ENCODE assay signal across 13 cellular contexts in the genomic region with DNA sequence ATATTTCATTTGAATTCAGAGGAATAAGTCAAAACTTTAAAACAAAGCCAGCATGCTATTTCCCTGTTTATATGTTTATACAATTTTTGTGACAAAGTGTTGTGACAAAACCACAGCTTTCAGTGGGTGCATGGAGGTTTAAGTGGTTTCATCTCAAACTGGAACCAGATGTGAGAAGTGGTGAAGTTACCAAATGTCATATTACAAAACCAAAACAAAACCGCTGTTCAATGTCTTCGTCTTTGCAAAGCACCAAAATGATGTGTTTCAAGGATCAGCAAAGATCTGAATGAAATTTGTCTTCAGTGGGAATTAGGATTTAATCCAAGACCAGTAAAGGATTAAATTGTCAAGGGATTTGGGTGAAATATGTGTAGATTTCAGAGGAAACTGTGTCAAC. TPM values are rescaled to one million over a fixed set of nuclear protein-coding genes. Genes with fewer than 3 reads are reported as not detected.
A peak's percentile ranks its signal among the peaks of the same experiment; 100 is the strongest.
DNase-seq lines count a peak whose midpoint lies in the region; ATAC-seq, FAIRE-seq and TF ChIP-seq lines count a peak whose summit lies in the region.
"Had no signal": no experiment of that assay in that cellular context is flagged by ENCODE, and none has a peak within 500 bp of the region (broad histone marks: within the 10 kb centered on the region; RNA-seq: fewer than 3 reads in every experiment).

No MANE protein-coding gene starts in this region.

- H3K36me3 ChIP-seq in HepG2 (replicated peaks in 1 of 2; ENCODE audit: control insufficient read depth in 1 of 2, insufficient read depth in 2 of 2, low read length in 2 of 2) = no peaks in the 10 kb centered on the region
- H3K36me3 ChIP-seq: right lobe of liver had no signal

- H3K27ac ChIP-seq in HepG2 (ENCODE audit: extremely low read length, insufficient read depth, low read length) = no peak overlapping the region
- H3K27ac ChIP-seq: right lobe of liver had no signal

- intact Hi-C loops in HepG2 (cut with micrococcal nuclease; ENCODE audit: unreplicated experiment) = no loop called here

- CTCF ChIA-PET in HepG2 (lab: Yijun Ruan, JAX; ENCODE audit: low intra/inter-chr PET ratio, low total read pairs) = no interaction called here

- H2AFZ ChIP-seq in HepG2 (ENCODE audit: low read length) = no peak overlapping the region

- no peak for TF ChIP-seq RAD21 in HepG2 (CRISPR knock-in tag; IDR thresholded peaks at IDR 0.05)

- POLR2A ChIA-PET in HepG2 (lab: Yijun Ruan, JAX) = no interaction called here

- no TSS peak for BruUV-seq in HepG2 (replicated peaks; lab: Mats Ljungman, UMichigan)

- no peak overlapping the region for H3K4me3 ChIP-seq in fibroblast of villous mesenchyme (ENCODE audit: low read depth, low read length)
- no peak overlapping the region for H3K4me3 ChIP-seq in HepG2 (replicated peaks in 1 of 3; ENCODE audit: insufficient read depth in 1 of 3, low read depth in 2 of 3, low read length in 3 of 3)
- H3K4me3 ChIP-seq: mucosa of descending colon, right lobe of liver had no signal

- no peak for TF ChIP-seq CTCF in fibroblast of villous mesenchyme (IDR thresholded peaks at IDR 0.05; ENCODE audit: insufficient read depth, low read depth, low read length)
- no peak for TF ChIP-seq CTCF in HepG2 (CRISPR knock-in tag; IDR thresholded peaks at IDR 0.05)

- 64% methylated on average over 2 of the region's 2 CpGs for WGBS in HepG2 (ENCODE audit: low lambda C conversion rate)

- H4K20me1 ChIP-seq in HepG2 (ENCODE audit: insufficient read depth, low read length) = no peaks in the 10 kb centered on the region

- no peak for TF ChIP-seq POLR2A in HepG2 (IDR thresholded peaks at IDR 0.05; ENCODE audit: insufficient read depth in 1 of 2, low read depth in 2 of 2, low read length in 2 of 2)

- in situ Hi-C loops in HepG2 (cut with HindIII; ENCODE audit: extremely low pct_ligation_motif_present, low pct_unique_long_range_greater_than_20kb) = no loop called here

- FAIRE-seq in HepG2 (lab: Jason Lieb, UNC) = no peak
- FAIRE-seq in RCC 7860 (lab: Jason Lieb, UNC) = no peak
- FAIRE-seq: frontal cortex had no signal

- H3K79me2 ChIP-seq in HepG2 (ENCODE audit: insufficient read depth, low read length) = no peaks in the 10 kb centered on the region

- no peaks in the 10 kb centered on the region; a peak in 1 of 5 replicates for H3K27me3 ChIP-seq in HepG2 (ENCODE audit: control insufficient read depth in 1 of 2, insufficient read depth in 2 of 2, low read length in 2 of 2)
- H3K27me3 ChIP-seq: right lobe of liver had no signal

- no peak for TF ChIP-seq EP300 in HepG2 (IDR thresholded peaks at IDR 0.05; ENCODE audit: low read depth in 2 of 2, low read length in 2 of 2)
- no peak for TF ChIP-seq EP300 in HepG2 (CRISPR knock-in tag; IDR thresholded peaks at IDR 0.05; ENCODE audit: borderline replicate concordance)

- no peaks in the 10 kb centered on the region for H3K4me1 ChIP-seq in HepG2 (ENCODE audit: insufficient read depth, low read length)
- H3K4me1 ChIP-seq: right lobe of liver had no signal

- H3K9ac ChIP-seq in HepG2 (ENCODE audit: insufficient read depth, low read depth, low read length) = no peak overlapping the region

- no peaks in the 10 kb centered on the region for H3K9me3 ChIP-seq in HepG2 (ENCODE audit: low read length)
- H3K9me3 ChIP-seq: mucosa of descending colon, right lobe of liver had no signal

- no peak overlapping the region for H3K4me2 ChIP-seq in HepG2 (ENCODE audit: low read depth, low read length)

- ATAC-seq in GM18873 (IDR thresholded peaks at IDR 0.05; ENCODE audit: low FRiP score, unreplicated experiment) = peak; percentile 41
- ATAC-seq in GM21825 (IDR thresholded peaks at IDR 0.05; ENCODE audit: unreplicated experiment) = peak; percentile 62
- ATAC-seq in HG03342 (IDR thresholded peaks at IDR 0.05; ENCODE audit: unreplicated experiment) = peak; percentile 48
- ATAC-seq in HepG2 = no peak
- ATAC-seq: mucosa of descending colon, right lobe of liver had no signal

- peak; percentile 57 for DNase-seq in fibroblast of villous mesenchyme (ENCODE audit: low read depth)
- no peak for DNase-seq in NCI-H1105 (lab: John Stamatoyannopoulos, UW)
- DNase-seq in HepG2 (ENCODE audit: low spot score) = no peak
- DNase-seq in RCC 7860 (ENCODE audit: low spot score) = no peak
- no peak for DNase-seq in stimulated activated CD4-positive, alpha-beta T cell treated with anti-CD3 and anti-CD28 coated beads, Interleukin-4, amount 100 ng/mL, for 4 hours
- DNase-seq: HCEC 1CT, mucosa of descending colon, NCI-H1092, right lobe of liver had no signal

TF ChIP-seq in HepG2, 621 proteins besides CTCF, POLR2A, EP300 and RAD21 (continues in another document):
- no peak for TF ChIP-seq GFI1 (CRISPR knock-in tag; IDR thresholded peaks at IDR 0.05; ENCODE audit: borderline replicate concordance)
- no peak for TF ChIP-seq TCF7L2 (IDR thresholded peaks at IDR 0.05; ENCODE audit: low read depth, low read length)
- no peak for TF ChIP-seq PREB (CRISPR knock-in tag; IDR thresholded peaks at IDR 0.05)
- no peak for TF ChIP-seq GMEB1 (CRISPR knock-in tag; IDR thresholded peaks at IDR 0.05; ENCODE audit: borderline replicate concordance)
- TF ChIP-seq ZNF510 (CRISPR knock-in tag; IDR thresholded peaks at IDR 0.05; ENCODE audit: low read depth) = no peak
- TF ChIP-seq, protein P1, sequence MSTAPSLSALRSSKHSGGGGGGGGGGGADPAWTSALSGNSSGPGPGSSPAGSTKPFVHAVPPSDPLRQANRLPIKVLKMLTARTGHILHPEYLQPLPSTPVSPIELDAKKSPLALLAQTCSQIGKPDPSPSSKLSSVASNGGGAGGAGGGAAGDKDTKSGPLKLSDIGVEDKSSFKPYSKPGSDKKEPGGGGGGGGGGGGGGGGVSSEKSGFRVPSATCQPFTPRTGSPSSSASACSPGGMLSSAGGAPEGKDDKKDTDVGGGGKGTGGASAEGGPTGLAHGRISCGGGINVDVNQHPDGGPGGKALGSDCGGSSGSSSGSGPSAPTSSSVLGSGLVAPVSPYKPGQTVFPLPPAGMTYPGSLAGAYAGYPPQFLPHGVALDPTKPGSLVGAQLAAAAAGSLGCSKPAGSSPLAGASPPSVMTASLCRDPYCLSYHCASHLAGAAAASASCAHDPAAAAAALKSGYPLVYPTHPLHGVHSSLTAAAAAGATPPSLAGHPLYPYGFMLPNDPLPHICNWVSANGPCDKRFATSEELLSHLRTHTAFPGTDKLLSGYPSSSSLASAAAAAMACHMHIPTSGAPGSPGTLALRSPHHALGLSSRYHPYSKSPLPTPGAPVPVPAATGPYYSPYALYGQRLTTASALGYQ (CRISPR knock-in tag; IDR thresholded peaks at IDR 0.05) = no peak
- no peak for TF ChIP-seq XRCC5 (optimal IDR thresholded peaks at IDR 0.05; ENCODE audit: low read length)
- TF ChIP-seq ZNF841 (CRISPR knock-in tag; IDR thresholded peaks at IDR 0.05; ENCODE audit: borderline replicate concordance) = no peak

RNA-seq across cellular contexts. Expression of gene OSTN, which starts 59.3 kb away (rescaled TPM):
- total RNA-seq in fibroblast of villous mesenchyme = not detected in 2 replicates
- not detected in 2 replicates for total RNA-seq in HepG2 (2016; rRNA removed; fragmentation: Illumina TruSeq; extraction: Trizol)
- not detected in 2 replicates for total RNA-seq in HepG2 (2016; cell fraction: cytosol; rRNA removed; fragmentation: Illumina TruSeq; extraction: Trizol; ENCODE audit: low read depth)
- not detected in 2 replicates for total RNA-seq in HepG2 (2016; cell fraction: insoluble cytoplasmic fraction; rRNA removed; fragmentation: Illumina TruSeq; extraction: Trizol)
- total RNA-seq in HepG2 (2016; cell fraction: membrane; rRNA removed; fragmentation: Illumina TruSeq; extraction: Trizol) = not detected in 2 replicates
- not detected in 2 replicates for total RNA-seq in HepG2 (2016; cell fraction: nucleus; rRNA removed; fragmentation: Illumina TruSeq; extraction: Trizol)
- not detected in 2 replicates for polyA plus RNA-seq in HepG2 (2011; rRNA removed)
- polyA plus RNA-seq in HepG2 (2011; cell fraction: cytosol; rRNA removed) = not detected in 2 replicates
- polyA plus RNA-seq in HepG2 (2011; cell fraction: nucleus; rRNA removed) = not detected in 2 replicates
- polyA plus RNA-seq in HepG2 (2012) = not detected in 2 replicates
- not detected in 2 replicates for polyA plus RNA-seq in HepG2 (2016; cell fraction: cytosol; fragmentation: Illumina TruSeq; extraction: Trizol; ENCODE audit: low read depth)
- polyA plus RNA-seq in HepG2 (2016; cell fraction: insoluble cytoplasmic fraction; fragmentation: Illumina TruSeq; extraction: Trizol; ENCODE audit: low read depth) = not detected in 2 replicates
- not detected in 2 replicates for polyA plus RNA-seq in HepG2 (2016; cell fraction: membrane; fragmentation: Illumina TruSeq; extraction: Trizol; ENCODE audit: low read depth)
- not detected in 2 replicates for polyA plus RNA-seq in HepG2 (2016; cell fraction: nucleus; fragmentation: Illumina TruSeq; extraction: Trizol; ENCODE audit: insufficient read depth, low read depth)
- polyA minus RNA-seq in HepG2 (2011; rRNA and poly(A)+ RNA removed; ENCODE audit: low replicate concordance) = not detected in 2 replicates
- polyA minus RNA-seq in HepG2 (2011; cell fraction: cytosol; rRNA and poly(A)+ RNA removed) = not detected in 2 replicates
- not detected in 2 replicates for polyA minus RNA-seq in HepG2 (2011; cell fraction: nucleus; rRNA and poly(A)+ RNA removed)
- total RNA-seq: mucosa of descending colon, right lobe of liver had no signal
